In genomic region chr12:49323524-49324097, GRCh38 we compare ENCODE assay signal across 8 cellular contexts. TPM values are rescaled to one million over a fixed set of nuclear protein-coding genes. Genes with fewer than 3 reads are reported as not detected.
DNase-seq lines count a peak whose midpoint lies in the region; ATAC-seq and TF ChIP-seq lines count a peak whose summit lies in the region.

No MANE protein-coding gene starts in this region.

- peaks cover 42% of the 10 kb centered on the region for H3K4me1 Mint-ChIP-seq in activated naive CD4-positive, alpha-beta T cell treated with anti-CD3 and anti-CD28 coated beads, Interleukin-2, amount 10 ng/mL, durations not matched to agents 7 days and 5 days

- CTCF ChIA-PET in activated naive CD4-positive, alpha-beta T cell treated with anti-CD3 and anti-CD28 coated beads, Interleukin-2, amount 10 ng/mL, durations not matched to agents 7 days and 5 days (lab: Charles Lee) = interaction anchor here (0.9 to 2.3 kb wide), 6 partner anchors 8 to 43 kb away, joined by 3 to 18 read pairs (median 4); partner anchors contain the start of genes PRPH and SPATS2

- no peak for TF ChIP-seq CTCF in ascending aorta (IDR thresholded peaks at IDR 0.05)
- no peak for TF ChIP-seq CTCF in lower lobe of right lung (IDR thresholded peaks at IDR 0.05)
- no peak for TF ChIP-seq CTCF in tibial nerve (IDR thresholded peaks at IDR 0.05)

- H3K36me3 Mint-ChIP-seq in activated naive CD4-positive, alpha-beta T cell treated with anti-CD3 and anti-CD28 coated beads, Interleukin-2, amount 10 ng/mL, durations not matched to agents 7 days and 5 days = peaks cover 32% of the 10 kb centered on the region

- H3K36me3 ChIP-seq in ascending aorta = no peaks in the 10 kb centered on the region
- no peaks in the 10 kb centered on the region for H3K36me3 ChIP-seq in lower lobe of right lung
- H3K36me3 ChIP-seq in tibial nerve = no peaks in the 10 kb centered on the region

- no peak for TF ChIP-seq EP300 in tibial nerve (IDR thresholded peaks at IDR 0.05)

- H3K4me3 ChIP-seq in ascending aorta = peak overlapping the region; percentile 42 to 64
- peak overlapping the region; percentile 80 for H3K4me3 ChIP-seq in lower lobe of right lung
- peak overlapping the region; percentile 52 to 97 (median 72) for H3K4me3 ChIP-seq in tibial nerve

- peaks cover 4% of the 10 kb centered on the region for H3K27me3 Mint-ChIP-seq in activated naive CD4-positive, alpha-beta T cell treated with anti-CD3 and anti-CD28 coated beads, Interleukin-2, amount 10 ng/mL, durations not matched to agents 7 days and 5 days

- 8 to 13% methylated on average over 18 to 19 of the region's 19 CpGs for WGBS in tibial nerve, 2 donors

- H3K9me3 ChIP-seq in ascending aorta (no peaks in the 10 kb centered on the region), lower lobe of right lung (no peaks in the 10 kb centered on the region), tibial nerve (no peaks in the 10 kb centered on the region)

- no peak for ATAC-seq in lower lobe of right lung

- H3K9me3 Mint-ChIP-seq in activated naive CD4-positive, alpha-beta T cell treated with anti-CD3 and anti-CD28 coated beads, Interleukin-2, amount 10 ng/mL, durations not matched to agents 7 days and 5 days = no peaks in the 10 kb centered on the region

- peak overlapping the region; percentile 94 for H3K27ac Mint-ChIP-seq in activated naive CD4-positive, alpha-beta T cell treated with anti-CD3 and anti-CD28 coated beads, Interleukin-2, amount 10 ng/mL, durations not matched to agents 7 days and 5 days

- H3K27ac ChIP-seq in ascending aorta (no peak overlapping the region), lower lobe of right lung (no peak overlapping the region), tibial nerve (no peak overlapping the region)

- no peaks in the 10 kb centered on the region for H3K27me3 ChIP-seq in ascending aorta
- H3K27me3 ChIP-seq in lower lobe of right lung (ENCODE audit: low read depth) = no peaks in the 10 kb centered on the region
- H3K27me3 ChIP-seq in tibial nerve = no peaks in the 10 kb centered on the region

- H3K4me3 Mint-ChIP-seq in activated naive CD4-positive, alpha-beta T cell treated with anti-CD3 and anti-CD28 coated beads, Interleukin-2, amount 10 ng/mL, durations not matched to agents 7 days and 5 days = peak overlapping the region; percentile 98

- H3K4me1 ChIP-seq in ascending aorta = peaks cover 0 to 9% of the 10 kb centered on the region in 2 donors
- H3K4me1 ChIP-seq in lower lobe of right lung = peaks cover 16% of the 10 kb centered on the region
- peaks cover 0 to 16% (median 4%) of the 10 kb centered on the region in 4 donors for H3K4me1 ChIP-seq in tibial nerve

- no peak for TF ChIP-seq POLR2A in tibial nerve (IDR thresholded peaks at IDR 0.05)

- no peak for DNase-seq in activated naive CD4-positive, alpha-beta T cell treated with anti-CD3 and anti-CD28 coated beads, Interleukin-2, amount 10 ng/mL, durations not matched to agents 7 days and 5 days
- DNase-seq in activated naive CD4-positive, alpha-beta T cell treated with Interleukin-2 at 50 U/mL for 16 hours = no peak
- DNase-seq in ascending aorta (ENCODE audit: low spot score in 2 of 2) (no peak), lower lobe of right lung (no peak), tibial nerve (ENCODE audit: low spot score in 2 of 2) (no peak), NCI-H187 (lab: John Stamatoyannopoulos, UW) (no peak), HPDE6-E6E7 (ENCODE audit: extremely low spot score) (no peak)
- no peak for DNase-seq in stimulated activated CD4-positive, alpha-beta T cell treated with anti-CD3 and anti-CD28 coated beads, Interleukin-4, amount 100 ng/mL, for 1 hour

- intact Hi-C loops in ascending aorta (cut with DNase I) = no loop called here
- intact Hi-C loops in lower lobe of right lung (cut with DNase I) = no loop called here

RNA-seq across cellular contexts. Expression of gene TROAP, which starts 0.6 kb away (rescaled TPM):
- total RNA-seq in ascending aorta (not detected), lower lobe of right lung (1.4 TPM), tibial nerve (1 to 10 TPM in 2 of 4 donors, under 1 TPM in 1, not detected in 1; 0.30 to 6.5 (median 3.1) TPM)

RNA-seq across cellular contexts. Expression of gene C1QL4, which starts 13.4 kb away (rescaled TPM):
- total RNA-seq in ascending aorta (not detected), lower lobe of right lung (not detected), tibial nerve (not detected)

RNA-seq across cellular contexts. Expression of gene DNAJC22, which starts 23.1 kb away (rescaled TPM):
- total RNA-seq in ascending aorta = not detected
- 0.18 TPM for total RNA-seq in lower lobe of right lung
- not detected for total RNA-seq in tibial nerve

RNA-seq across cellular contexts. Expression of gene PRPH, which starts 28.7 kb away (rescaled TPM):
- total RNA-seq in ascending aorta (not detected), lower lobe of right lung (1.0 TPM), tibial nerve (under 1 TPM in 3 of 4 donors, not detected in 1; 0.20 to 0.84 (median 0.22) TPM)

RNA-seq across cellular contexts. Expression of gene SPATS2, which starts 43.7 kb away (rescaled TPM):
- total RNA-seq in ascending aorta = 13.8 TPM
- total RNA-seq in lower lobe of right lung = 17.3 TPM
- 10 to 100 TPM in 2 of 4 donors, 1 to 10 TPM in 2; 5.9 to 14.7 (median 9.8) TPM for total RNA-seq in tibial nerve
